In genomic region chr14:28468191-28469151, GRCh38 we compare ENCODE assay signal across 1 cellular context.
A peak's percentile ranks its signal among the peaks of the same experiment; 100 is the strongest.
TF ChIP-seq lines count a peak whose summit lies in the region.

No MANE protein-coding gene starts in this region.

TF ChIP-seq in HepG2, 621 proteins besides CTCF, POLR2A, EP300 and RAD21:
- TF ChIP-seq AHDC1 (CRISPR knock-in tag; IDR thresholded peaks at IDR 0.05; ENCODE audit: borderline replicate concordance) = no peak
- TF ChIP-seq PAF1 (CRISPR knock-in tag; IDR thresholded peaks at IDR 0.05) = no peak
- no peak for TF ChIP-seq CCDC6 (CRISPR knock-in tag; IDR thresholded peaks at IDR 0.05)
- no peak for TF ChIP-seq SMARCE1 (IDR thresholded peaks at IDR 0.05; ENCODE audit: borderline replicate concordance)
- TF ChIP-seq MTA3 (CRISPR knock-in tag; IDR thresholded peaks at IDR 0.05) = no peak
- TF ChIP-seq DZIP1 (CRISPR knock-in tag; IDR thresholded peaks at IDR 0.05) = no peak
- TF ChIP-seq NFE2L2 (IDR thresholded peaks at IDR 0.05; ENCODE audit: low read length) = peak; percentile 45; the same call in 1 of the 2 replicates
- no peak for TF ChIP-seq ZNF564 (CRISPR knock-in tag; IDR thresholded peaks at IDR 0.05)
- TF ChIP-seq TERF1 (CRISPR knock-in tag; IDR thresholded peaks at IDR 0.05) = no peak
- 0 out of 2 replicates have a peak, but pooled peaks have one; percentile 22 for TF ChIP-seq TEAD2 (CRISPR knock-in tag; IDR thresholded peaks at IDR 0.05)
- TF ChIP-seq CEBPB (IDR thresholded peaks at IDR 0.05; ENCODE audit: borderline replicate concordance, low read depth, low read length) = no peak
